ENCODE assay signal across 18 cellular contexts in the genomic region with DNA sequence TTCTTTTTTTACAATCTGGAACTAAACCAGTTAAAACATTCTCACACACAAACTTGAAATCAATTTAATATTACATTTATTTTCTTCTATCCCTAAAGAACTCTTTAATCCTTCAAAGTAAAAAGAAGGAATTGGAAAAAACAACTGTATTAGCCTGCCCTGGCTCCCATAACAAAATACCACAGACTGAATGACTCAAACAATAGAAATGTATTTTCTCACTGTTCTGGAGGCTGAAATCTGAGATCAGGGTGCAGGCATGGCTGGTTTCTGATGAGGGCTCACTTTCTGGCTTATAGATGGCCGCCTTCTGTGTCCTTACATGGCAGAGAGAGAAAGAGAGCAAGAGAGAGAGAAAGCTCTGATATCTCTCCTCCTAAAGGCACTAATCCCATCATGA.
"Had no signal": no experiment of that assay in that cellular context is flagged by ENCODE, and none has a peak within 500 bp of the region (broad histone marks: within the 10 kb centered on the region; RNA-seq: fewer than 3 reads in every experiment).

No MANE protein-coding gene starts in this region.

- DNase-seq: activated CD4-positive, alpha-beta T cell treated with anti-CD3 and anti-CD28 coated beads, Interleukin-2, amount 10 ng/mL, durations not matched to agents 7 days and 5 days; activated CD8-positive, alpha-beta memory T cell treated with anti-CD3 and anti-CD28 coated beads, Interleukin-2, amount 50 U/mL, for 48 hours; activated gamma-delta T cell; activated T-cell treated with anti-CD3 and anti-CD28 coated beads, Interleukin-2, amount 50 U/mL, for 72 hours; amniotic stem cell; cerebellar nuclear complex; dermis blood vessel endothelial cell; effector memory CD8-positive, alpha-beta T cell; gastrocnemius medialis; heart right ventricle; left colon; lower lobe of right lung; ovary; stimulated activated CD4-positive, alpha-beta T cell treated with anti-CD3 and anti-CD28 coated beads, Interleukin-2, amount 100 ng/mL, for 48 hours had no signal

- H3K4me1 Mint-ChIP-seq: activated CD4-positive, alpha-beta T cell treated with anti-CD3 and anti-CD28 coated beads, Interleukin-2, amount 10 ng/mL, durations not matched to agents 7 days and 5 days; stimulated activated memory B cell treated with anti-CD40 and anti-IgM and Interleukin-4, amounts not matched to agents 10 μg/mL and 1 μg/mL and 100 μg/mL, for 72 hours had no signal

- H3K9me3 ChIP-seq: gastrocnemius medialis, heart right ventricle, lower lobe of right lung, ovary had no signal

- H3K36me3 ChIP-seq: gastrocnemius medialis, heart right ventricle, lower lobe of right lung, neural progenitor cell, ovary had no signal

- H3K4me1 ChIP-seq: gastrocnemius medialis, heart right ventricle had no signal

- H3K9ac ChIP-seq: neural progenitor cell had no signal

- H3K27ac Mint-ChIP-seq: activated CD4-positive, alpha-beta T cell treated with anti-CD3 and anti-CD28 coated beads, Interleukin-2, amount 10 ng/mL, durations not matched to agents 7 days and 5 days; activated naive CD4-positive, alpha-beta T cell treated with anti-CD3 and anti-CD28 coated beads, Interleukin-2, amount 50 U/mL, for 72 hours; activated T-cell treated with anti-CD3 and anti-CD28 coated beads, Interleukin-2, amount 50 U/mL, for 72 hours; effector memory CD8-positive, alpha-beta T cell; neural progenitor cell; stimulated activated memory B cell treated with anti-CD40 and anti-IgM and Interleukin-4, amounts not matched to agents 10 μg/mL and 1 μg/mL and 100 μg/mL, for 72 hours; T-helper 2 cell treated with Interferon-gamma antibody and Interleukin-4, amounts not matched to agents 5 μg/mL and 100 μg/mL, for 36 hours had no signal

- ATAC-seq: activated naive CD4-positive, alpha-beta T cell treated with anti-CD3 and anti-CD28 coated beads, Interleukin-2, amount 50 U/mL, for 72 hours; activated T-cell treated with anti-CD3 and anti-CD28 coated beads, Interleukin-2, amount 50 U/mL, for 72 hours; effector memory CD8-positive, alpha-beta T cell; gastrocnemius medialis; heart right ventricle; left colon; lower lobe of right lung; stimulated activated memory B cell treated with anti-CD40 and anti-IgM and Interleukin-4, amounts not matched to agents 10 μg/mL and 1 μg/mL and 100 μg/mL, for 72 hours had no signal

- H3K27me3 Mint-ChIP-seq: effector memory CD8-positive, alpha-beta T cell; stimulated activated memory B cell treated with anti-CD40 and anti-IgM and Interleukin-4, amounts not matched to agents 10 μg/mL and 1 μg/mL and 100 μg/mL, for 72 hours had no signal

- H2AFZ ChIP-seq: neural progenitor cell had no signal

- H3K4me2 ChIP-seq: neural progenitor cell had no signal

- H3K4me3 Mint-ChIP-seq: activated CD4-positive, alpha-beta T cell treated with anti-CD3 and anti-CD28 coated beads, Interleukin-2, amount 10 ng/mL, durations not matched to agents 7 days and 5 days; activated T-cell treated with anti-CD3 and anti-CD28 coated beads, Interleukin-2, amount 50 U/mL, for 72 hours; effector memory CD8-positive, alpha-beta T cell; neural progenitor cell; stimulated activated memory B cell treated with anti-CD40 and anti-IgM and Interleukin-4, amounts not matched to agents 10 μg/mL and 1 μg/mL and 100 μg/mL, for 72 hours; T-helper 2 cell treated with Interferon-gamma antibody and Interleukin-4, amounts not matched to agents 5 μg/mL and 100 μg/mL, for 36 hours had no signal

- H3K27me3 ChIP-seq: gastrocnemius medialis, heart right ventricle, neural progenitor cell, ovary had no signal

- H3K36me3 Mint-ChIP-seq: activated naive CD4-positive, alpha-beta T cell treated with anti-CD3 and anti-CD28 coated beads, Interleukin-2, amount 50 U/mL, for 72 hours; neural progenitor cell; stimulated activated memory B cell treated with anti-CD40 and anti-IgM and Interleukin-4, amounts not matched to agents 10 μg/mL and 1 μg/mL and 100 μg/mL, for 72 hours had no signal

- H3K9me3 Mint-ChIP-seq: activated CD4-positive, alpha-beta T cell treated with anti-CD3 and anti-CD28 coated beads, Interleukin-2, amount 10 ng/mL, durations not matched to agents 7 days and 5 days; activated T-cell treated with anti-CD3 and anti-CD28 coated beads, Interleukin-2, amount 50 U/mL, for 72 hours; neural progenitor cell; stimulated activated memory B cell treated with anti-CD40 and anti-IgM and Interleukin-4, amounts not matched to agents 10 μg/mL and 1 μg/mL and 100 μg/mL, for 72 hours; T-helper 2 cell treated with Interferon-gamma antibody and Interleukin-4, amounts not matched to agents 5 μg/mL and 100 μg/mL, for 36 hours had no signal

- H3K27ac ChIP-seq: gastrocnemius medialis, heart right ventricle, lower lobe of right lung, neural progenitor cell, ovary had no signal

- H3K4me3 ChIP-seq: gastrocnemius medialis, heart right ventricle, lower lobe of right lung, neural progenitor cell, ovary had no signal
